Comparison of ENCODE assay signal across 19 cellular contexts in the genomic region with DNA sequence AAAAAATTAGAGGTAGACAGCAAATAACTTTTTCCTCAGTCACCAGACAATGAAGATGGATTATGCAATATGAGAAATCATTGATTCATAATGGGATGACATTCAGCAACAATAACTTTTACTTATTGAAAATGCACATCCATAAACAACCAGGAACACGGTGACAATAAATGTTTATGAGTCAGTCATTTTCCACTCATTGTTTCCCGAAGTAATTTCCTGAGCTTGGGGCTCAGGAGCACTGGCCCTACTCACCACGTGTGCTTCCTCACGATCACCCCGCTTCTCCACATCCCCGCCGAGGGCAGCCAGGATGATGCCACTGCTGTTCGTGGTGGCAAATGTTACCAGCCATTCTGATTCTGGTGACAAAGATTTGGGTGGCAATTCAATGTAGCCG.
"Had no signal": no experiment of that assay in that cellular context is flagged by ENCODE, and none has a peak within 500 bp of the region (broad histone marks: within the 10 kb centered on the region; RNA-seq: fewer than 3 reads in every experiment).

No MANE protein-coding gene starts in this region.

- H3K9me3 ChIP-seq: colonic mucosa, neutrophil, sigmoid colon had no signal

- H3K9ac ChIP-seq: parathyroid adenoma had no signal

- H3K4me3 Mint-ChIP-seq: activated CD4-positive, alpha-beta T cell treated with anti-CD3 and anti-CD28 coated beads for 36 hours; activated naive CD8-positive, alpha-beta T cell treated with anti-CD3 and anti-CD28 coated beads for 36 hours; natural killer cell; stimulated activated memory B cell treated with anti-CD40 and anti-IgM and Interleukin-4, amounts not matched to agents 10 μg/mL and 1 μg/mL and 100 μg/mL, for 72 hours; WTC11 had no signal

- H3K4me1 Mint-ChIP-seq: activated CD4-positive, alpha-beta T cell treated with anti-CD3 and anti-CD28 coated beads for 36 hours; activated naive CD8-positive, alpha-beta T cell treated with anti-CD3 and anti-CD28 coated beads for 36 hours; natural killer cell; stimulated activated memory B cell treated with anti-CD40 and anti-IgM and Interleukin-4, amounts not matched to agents 10 μg/mL and 1 μg/mL and 100 μg/mL, for 72 hours; WTC11 had no signal

- H3K4me3 ChIP-seq: colonic mucosa, gastroesophageal sphincter, heart right ventricle, sigmoid colon, spleen had no signal

- H3K27me3 ChIP-seq: colonic mucosa, gastroesophageal sphincter, neutrophil, sigmoid colon, spleen had no signal

- H3K27me3 Mint-ChIP-seq: activated CD4-positive, alpha-beta T cell treated with anti-CD3 and anti-CD28 coated beads for 36 hours; activated naive CD8-positive, alpha-beta T cell treated with anti-CD3 and anti-CD28 coated beads for 36 hours; stimulated activated memory B cell treated with anti-CD40 and anti-IgM and Interleukin-4, amounts not matched to agents 10 μg/mL and 1 μg/mL and 100 μg/mL, for 72 hours had no signal

- DNase-seq: activated CD4-positive, alpha-beta T cell treated with anti-CD3 and anti-CD28 coated beads for 36 hours; activated CD4-positive, alpha-beta T cell treated with anti-CD3 and anti-CD28 coated beads, Interleukin-2, amount 50 U/mL, for 48 hours; activated naive CD4-positive, alpha-beta T cell; activated naive CD8-positive, alpha-beta T cell treated with anti-CD3 and anti-CD28 coated beads for 36 hours; activated T-cell treated with anti-CD3 and anti-CD28 coated beads for 4 hours; amniotic stem cell; central memory CD4-positive, alpha-beta T cell; colonic mucosa; heart right ventricle; left ventricle myocardium superior; natural killer cell; sigmoid colon; spleen; stimulated activated CD4-positive, alpha-beta T cell treated with anti-CD3 and anti-CD28 coated beads, Interleukin-4, amount 100 ng/mL, for 4 hours had no signal

- H3K27ac Mint-ChIP-seq: activated CD4-positive, alpha-beta T cell treated with anti-CD3 and anti-CD28 coated beads for 36 hours; activated naive CD8-positive, alpha-beta T cell treated with anti-CD3 and anti-CD28 coated beads for 36 hours; natural killer cell; stimulated activated memory B cell treated with anti-CD40 and anti-IgM and Interleukin-4, amounts not matched to agents 10 μg/mL and 1 μg/mL and 100 μg/mL, for 72 hours; WTC11 had no signal

- H3K27ac ChIP-seq: colonic mucosa, gastroesophageal sphincter, heart right ventricle, neutrophil, parathyroid adenoma, sigmoid colon, spleen had no signal

- H3K36me3 Mint-ChIP-seq: activated naive CD8-positive, alpha-beta T cell treated with anti-CD3 and anti-CD28 coated beads for 36 hours; natural killer cell; stimulated activated memory B cell treated with anti-CD40 and anti-IgM and Interleukin-4, amounts not matched to agents 10 μg/mL and 1 μg/mL and 100 μg/mL, for 72 hours had no signal

- ATAC-seq: activated CD4-positive, alpha-beta T cell treated with anti-CD3 and anti-CD28 coated beads for 36 hours; gastroesophageal sphincter; heart right ventricle; left ventricle myocardium superior; natural killer cell; stimulated activated memory B cell treated with anti-CD40 and anti-IgM and Interleukin-4, amounts not matched to agents 10 μg/mL and 1 μg/mL and 100 μg/mL, for 72 hours; WTC11 had no signal

- H3K4me1 ChIP-seq: colonic mucosa, gastroesophageal sphincter, heart right ventricle, parathyroid adenoma, sigmoid colon had no signal

- H3K36me3 ChIP-seq: colonic mucosa, gastroesophageal sphincter, heart right ventricle, neutrophil, sigmoid colon, spleen had no signal
